Comparison of ENCODE assay signal across 5 cellular contexts in genomic region chr19:50761501-50761900, GRCh38. TPM values are rescaled to one million over a fixed set of nuclear protein-coding genes. Genes with fewer than 3 reads are reported as not detected.
"Had no signal": no experiment of that assay in that cellular context is flagged by ENCODE, and none has a peak within 500 bp of the region (broad histone marks: within the 10 kb centered on the region; RNA-seq: fewer than 3 reads in every experiment).

No MANE protein-coding gene starts in this region.

RNA-seq across cellular contexts. Expression of gene GPR32, which starts 8.8 kb away (rescaled TPM):
- total RNA-seq: HepG2, HT-29, HT1080, IMR-90 had no signal
- polyA plus RNA-seq: HepG2, IgD-negative memory B cell, IMR-90 had no signal

RNA-seq across cellular contexts. Expression of gene ACP4, which starts 28.7 kb away (rescaled TPM):
- total RNA-seq: HepG2, HT-29, HT1080, IMR-90 had no signal
- polyA plus RNA-seq: IgD-negative memory B cell, IMR-90 had no signal

RNA-seq across cellular contexts. Expression of gene CLEC11A, which starts 38.3 kb away (rescaled TPM):
- total RNA-seq: HepG2 had no signal
- polyA plus RNA-seq: HepG2 had no signal

RNA-seq across cellular contexts. Expression of gene SHANK1, which starts 41.9 kb away (rescaled TPM):
- total RNA-seq: HepG2, HT-29 had no signal
- polyA plus RNA-seq: HepG2, IgD-negative memory B cell had no signal
